19 cellular contexts compared by ENCODE assay signal in the genomic region with DNA sequence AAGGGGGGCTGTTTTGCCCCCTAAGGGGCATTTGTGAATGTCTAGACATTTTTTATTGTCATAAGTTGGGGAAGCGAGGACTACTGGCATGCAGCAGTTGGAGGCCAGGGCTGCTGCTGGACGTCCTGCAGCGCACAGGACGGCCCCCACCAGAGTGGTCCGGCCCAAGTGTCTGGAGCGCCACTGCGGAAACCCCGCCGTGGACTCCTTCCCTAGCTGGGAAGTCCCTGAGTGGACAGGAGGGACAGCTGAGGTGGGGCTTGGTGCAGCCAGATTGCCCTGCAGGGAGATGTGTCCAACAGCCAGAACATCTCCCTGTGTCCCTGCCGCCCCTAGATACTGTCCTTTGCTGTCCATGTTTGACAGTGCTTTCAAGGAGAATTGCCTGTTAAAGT. TPM values are rescaled to one million over a fixed set of nuclear protein-coding genes. Genes with fewer than 3 reads are reported as not detected.
DNase-seq lines count a peak whose midpoint lies in the region; ATAC-seq, FAIRE-seq and TF ChIP-seq lines count a peak whose summit lies in the region.
"Had no signal": no experiment of that assay in that cellular context is flagged by ENCODE, and none has a peak within 500 bp of the region (broad histone marks: within the 10 kb centered on the region; RNA-seq: fewer than 3 reads in every experiment).

No MANE protein-coding gene starts in this region.

- POLR2A ChIA-PET in RWPE1 (lab: Yijun Ruan, JAX; ENCODE audit: low non-redundant PET) = no interaction called here
- POLR2A ChIA-PET in HepG2 (lab: Yijun Ruan, JAX) = interaction anchor here (1.2 to 3.1 kb wide), 3 partner anchors 11 to 24 kb away, joined by 3 to 24 read pairs (median 7); partner anchors contain the start of gene TRMT61A

- H3K9ac ChIP-seq in HepG2 (ENCODE audit: insufficient read depth, low read depth, low read length) = no peak overlapping the region

- CTCF ChIA-PET in RWPE1 (lab: Yijun Ruan, JAX) (interaction anchor here (0.5 to 6.2 kb wide), 2 partner anchors 29 to 52 kb away, joined by 3 to 57 read pairs; no protein-coding TSS in a partner anchor), HepG2 (lab: Yijun Ruan, JAX; ENCODE audit: low intra/inter-chr PET ratio, low total read pairs) (interaction anchor here (3.0 kb wide), 1 partner anchor 29 kb away, joined by 38 read pairs; no protein-coding TSS in a partner anchor)

- H3K4me1 ChIP-seq in HepG2 (ENCODE audit: insufficient read depth, low read length) = peaks cover 44% of the 10 kb centered on the region
- peaks cover 22 to 63% (median 50%) of the 10 kb centered on the region in 6 donors for H3K4me1 ChIP-seq in spleen

- no peak for FAIRE-seq in HepG2 (lab: Jason Lieb, UNC)
- FAIRE-seq: D721Med had no signal

- peaks cover 3% of the 10 kb centered on the region for H3K79me2 ChIP-seq in HepG2 (ENCODE audit: insufficient read depth, low read length)

- DNase-seq in RWPE1 (ENCODE audit: low spot score) = no peak
- DNase-seq in HepG2 (ENCODE audit: low spot score) = no peak
- DNase-seq in spleen = peak; percentile 68
- DNase-seq in HK-2 (ENCODE audit: unreplicated experiment) = no peak
- no peak for DNase-seq in GOT3 (lab: John Stamatoyannopoulos, UW)
- no peak for DNase-seq in OCI-M2 (lab: John Stamatoyannopoulos, UW; ENCODE audit: unreplicated experiment)
- no peak for DNase-seq in SW480 (ENCODE audit: low spot score)
- DNase-seq: activated CD4-positive, alpha-beta T cell treated with anti-CD3 and anti-CD28 coated beads for 1 hour; hippocampal formation; KG1; kidney glomerular epithelial cell; NCI-H1048; OCI-M1; stimulated activated CD4-positive, alpha-beta T cell treated with anti-CD3 and anti-CD28 coated beads, Interleukin-4, amount 100 ng/mL, for 1 hour; substantia nigra; T-helper 9 cell had no signal

- H3K27me3 ChIP-seq in HepG2 (ENCODE audit: control insufficient read depth in 1 of 2, insufficient read depth in 2 of 2, low read length in 2 of 2) (no peaks in the 10 kb centered on the region), spleen (replicated peaks in 1 of 7) (peaks cover 0 to 33% (median 17%) of the 10 kb centered on the region in 7 donors)

- H4K20me1 ChIP-seq in HepG2 (ENCODE audit: insufficient read depth, low read length) = no peaks in the 10 kb centered on the region

- no peak for TF ChIP-seq RAD21 in HepG2 (CRISPR knock-in tag; IDR thresholded peaks at IDR 0.05)

- in situ Hi-C loops in HepG2 (cut with HindIII; ENCODE audit: extremely low pct_ligation_motif_present, low pct_unique_long_range_greater_than_20kb) = no loop called here

- TF ChIP-seq POLR2A in HepG2 (IDR thresholded peaks at IDR 0.05; ENCODE audit: insufficient read depth in 1 of 2, low read depth in 2 of 2, low read length in 2 of 2) = no peak
- TF ChIP-seq POLR2A in spleen (IDR thresholded peaks at IDR 0.05) = no peak

- no peaks in the 10 kb centered on the region for H3K9me3 ChIP-seq in HepG2 (ENCODE audit: low read length)
- H3K9me3 ChIP-seq in spleen = no peaks in the 10 kb centered on the region

- intact Hi-C loops in HepG2 (cut with micrococcal nuclease; ENCODE audit: unreplicated experiment) = no loop called here
- intact Hi-C loops in spleen (cut with DNase I; ENCODE audit: low total_unique reads) = loop anchor here (5.0 kb wide), 1 partner anchor 35 kb away; no protein-coding TSS in a partner anchor

- H3K4me3 ChIP-seq in HepG2 (replicated peaks in 1 of 3; ENCODE audit: insufficient read depth in 1 of 3, low read depth in 2 of 3, low read length in 3 of 3) (no peak overlapping the region), spleen (no peak overlapping the region)

- peaks cover 0 to 2% (median 0%) of the 10 kb centered on the region in 5 experiments for H3K9me3 Mint-ChIP-seq in brain

- H3K36me3 ChIP-seq in HepG2 (replicated peaks in 1 of 2; ENCODE audit: control insufficient read depth in 1 of 2, insufficient read depth in 2 of 2, low read length in 2 of 2) (peaks cover 0 to 10% of the 10 kb centered on the region in 2 experiments; a peak in 3 of 5 replicates), spleen (peaks cover 0 to 12% (median 0%) of the 10 kb centered on the region in 6 donors)

- H3K36me3 Mint-ChIP-seq in brain = peaks cover 13% of the 10 kb centered on the region

- peak overlapping the region; percentile 32 to 94 (median 91) for H3K27ac Mint-ChIP-seq in brain
- H3K27ac Mint-ChIP-seq: B cell had no signal

- TF ChIP-seq EP300 in HepG2 (IDR thresholded peaks at IDR 0.05; ENCODE audit: low read depth in 2 of 2, low read length in 2 of 2) (no peak), HepG2 (CRISPR knock-in tag; IDR thresholded peaks at IDR 0.05; ENCODE audit: borderline replicate concordance) (no peak)

- ATAC-seq in HepG2 = no peak

- BruUV-seq in HepG2 (replicated peaks; lab: Mats Ljungman, UMichigan) = no TSS peak

- peak overlapping the region in 4 of 5 experiments; percentile 18 to 49 (median 41) for H3K4me3 Mint-ChIP-seq in brain
- H3K4me3 Mint-ChIP-seq: B cell had no signal

- H2AFZ ChIP-seq in HepG2 (ENCODE audit: low read length) = no peak overlapping the region

- H3K27me3 Mint-ChIP-seq in brain = no peaks in the 10 kb centered on the region
- H3K27me3 Mint-ChIP-seq: B cell had no signal

- TF ChIP-seq CTCF in RWPE1 (conservative IDR thresholded peaks at IDR 0.05; ENCODE audit: low read depth) (no peak), brain (conservative IDR thresholded peaks at IDR 0.05) (no peak), HepG2 (CRISPR knock-in tag; IDR thresholded peaks at IDR 0.05) (no peak), spleen (IDR thresholded peaks at IDR 0.05 in 8 of 11, conservative IDR thresholded peaks at IDR 0.05 in 3 of 11) (no peak)

- 64% methylated on average over 5 of the region's 10 CpGs for WGBS in HepG2 (ENCODE audit: low lambda C conversion rate)
- 68 to 87% (median 72%) methylated on average over 10 of the region's 10 CpGs for WGBS in spleen, 5 donors

- H3K27ac ChIP-seq in RWPE1 = peak overlapping the region; percentile 100
- H3K27ac ChIP-seq in HepG2 (ENCODE audit: extremely low read length, insufficient read depth, low read length) = no peak overlapping the region
- H3K27ac ChIP-seq in spleen = peak overlapping the region in 1 of 8 donors; percentile 33

- H3K4me1 Mint-ChIP-seq in brain = peaks cover 57% of the 10 kb centered on the region

- H3K4me2 ChIP-seq in HepG2 (ENCODE audit: low read depth, low read length) = peak overlapping the region; percentile 73; the same call in 1 of the 2 replicates

RNA-seq across cellular contexts. Expression of gene CKB, which starts 5.5 kb away (rescaled TPM):
- polyA plus RNA-seq in brain (ENCODE audit: insufficient read depth, low read depth, low replicate concordance) (2,462 TPM), HepG2 (2011; rRNA removed) (179 and 217 TPM in 2 replicates), spleen (10 to 100 TPM; 14.3 to 28.4 (median 20.6) TPM)
- total RNA-seq in HepG2 (2016; rRNA removed; fragmentation: Illumina TruSeq; extraction: Trizol) (82.3 and 92.4 TPM in 2 replicates), spleen (10 to 100 TPM in 4 of 7 donors, 1 to 10 TPM in 3; 8.0 to 22.6 (median 10.8) TPM)
- 35.0 and 38.6 TPM in 2 replicates for total RNA-seq in HepG2 (2016; cell fraction: cytosol; rRNA removed; fragmentation: Illumina TruSeq; extraction: Trizol; ENCODE audit: low read depth)
- 77.0 and 90.7 TPM in 2 replicates for total RNA-seq in HepG2 (2016; cell fraction: insoluble cytoplasmic fraction; rRNA removed; fragmentation: Illumina TruSeq; extraction: Trizol)
- 39.1 and 44.5 TPM in 2 replicates for total RNA-seq in HepG2 (2016; cell fraction: membrane; rRNA removed; fragmentation: Illumina TruSeq; extraction: Trizol)
- total RNA-seq in HepG2 (2016; cell fraction: nucleus; rRNA removed; fragmentation: Illumina TruSeq; extraction: Trizol) = 55.0 and 62.1 TPM in 2 replicates
- 94.2 and 257 TPM in 2 replicates for polyA plus RNA-seq in HepG2 (2011; cell fraction: cytosol; rRNA removed)
- polyA plus RNA-seq in HepG2 (2011; cell fraction: nucleus; rRNA removed) = 634 and 1,191 TPM in 2 replicates
- polyA plus RNA-seq in HepG2 (2012) = 136 and 210 TPM in 2 replicates
- 60.2 and 68.2 TPM in 2 replicates for polyA plus RNA-seq in HepG2 (2016; cell fraction: cytosol; fragmentation: Illumina TruSeq; extraction: Trizol; ENCODE audit: low read depth)
- polyA plus RNA-seq in HepG2 (2016; cell fraction: insoluble cytoplasmic fraction; fragmentation: Illumina TruSeq; extraction: Trizol; ENCODE audit: low read depth) = 156 and 198 TPM in 2 replicates
- 60.4 and 60.5 TPM in 2 replicates for polyA plus RNA-seq in HepG2 (2016; cell fraction: membrane; fragmentation: Illumina TruSeq; extraction: Trizol; ENCODE audit: low read depth)
- polyA plus RNA-seq in HepG2 (2016; cell fraction: nucleus; fragmentation: Illumina TruSeq; extraction: Trizol; ENCODE audit: insufficient read depth, low read depth) = 164 and 170 TPM in 2 replicates
- 111 and 125 TPM in 2 replicates for polyA minus RNA-seq in HepG2 (2011; rRNA and poly(A)+ RNA removed; ENCODE audit: low replicate concordance)
- polyA minus RNA-seq in HepG2 (2011; cell fraction: cytosol; rRNA and poly(A)+ RNA removed) = 96.8 and 156 TPM in 2 replicates
- 34.2 and 39.0 TPM in 2 replicates for polyA minus RNA-seq in HepG2 (2011; cell fraction: nucleus; rRNA and poly(A)+ RNA removed)

RNA-seq across cellular contexts. Expression of gene TRMT61A, which starts 11.8 kb away (rescaled TPM):
- polyA plus RNA-seq in brain (ENCODE audit: insufficient read depth, low read depth, low replicate concordance) (17.1 TPM), HepG2 (2011; rRNA removed) (6.5 and 9.8 TPM in 2 replicates), spleen (10 to 100 TPM in 2 of 3 donors, 1 to 10 TPM in 1; 8.6 to 14.2 (median 11.1) TPM)
- total RNA-seq in HepG2 (2016; rRNA removed; fragmentation: Illumina TruSeq; extraction: Trizol) (12.2 and 13.6 TPM in 2 replicates), spleen (10 to 100 TPM in 1 of 7 donors, 1 to 10 TPM in 6; 8.0 to 11.3 (median 9.5) TPM)
- 4.0 and 5.2 TPM in 2 replicates for total RNA-seq in HepG2 (2016; cell fraction: cytosol; rRNA removed; fragmentation: Illumina TruSeq; extraction: Trizol; ENCODE audit: low read depth)
- total RNA-seq in HepG2 (2016; cell fraction: insoluble cytoplasmic fraction; rRNA removed; fragmentation: Illumina TruSeq; extraction: Trizol) = 12.4 and 14.5 TPM in 2 replicates
- 8.3 and 9.6 TPM in 2 replicates for total RNA-seq in HepG2 (2016; cell fraction: membrane; rRNA removed; fragmentation: Illumina TruSeq; extraction: Trizol)
- 10.4 and 11.7 TPM in 2 replicates for total RNA-seq in HepG2 (2016; cell fraction: nucleus; rRNA removed; fragmentation: Illumina TruSeq; extraction: Trizol)
- 6.4 and 11.5 TPM in 2 replicates for polyA plus RNA-seq in HepG2 (2011; cell fraction: cytosol; rRNA removed)
- 26.1 and 31.2 TPM in 2 replicates for polyA plus RNA-seq in HepG2 (2011; cell fraction: nucleus; rRNA removed)
- 4.0 and 8.4 TPM in 2 replicates for polyA plus RNA-seq in HepG2 (2012)
- 3.9 and 4.4 TPM in 2 replicates for polyA plus RNA-seq in HepG2 (2016; cell fraction: cytosol; fragmentation: Illumina TruSeq; extraction: Trizol; ENCODE audit: low read depth)
- 12.0 and 13.1 TPM in 2 replicates for polyA plus RNA-seq in HepG2 (2016; cell fraction: insoluble cytoplasmic fraction; fragmentation: Illumina TruSeq; extraction: Trizol; ENCODE audit: low read depth)
- polyA plus RNA-seq in HepG2 (2016; cell fraction: membrane; fragmentation: Illumina TruSeq; extraction: Trizol; ENCODE audit: low read depth) = 6.7 and 7.2 TPM in 2 replicates
- 13.5 and 14.3 TPM in 2 replicates for polyA plus RNA-seq in HepG2 (2016; cell fraction: nucleus; fragmentation: Illumina TruSeq; extraction: Trizol; ENCODE audit: insufficient read depth, low read depth)
- polyA minus RNA-seq in HepG2 (2011; rRNA and poly(A)+ RNA removed; ENCODE audit: low replicate concordance) = 14.6 and 19.9 TPM in 2 replicates
- 4.6 and 4.7 TPM in 2 replicates for polyA minus RNA-seq in HepG2 (2011; cell fraction: cytosol; rRNA and poly(A)+ RNA removed)
- 15.8 and 16.6 TPM in 2 replicates for polyA minus RNA-seq in HepG2 (2011; cell fraction: nucleus; rRNA and poly(A)+ RNA removed)

RNA-seq across cellular contexts. Expression of gene BAG5, which starts 45.3 kb away (rescaled TPM):
- polyA plus RNA-seq in brain (ENCODE audit: insufficient read depth, low read depth, low replicate concordance) (19.6 TPM), HepG2 (2011; rRNA removed) (3.0 and 3.5 TPM in 2 replicates), spleen (10 to 100 TPM in 1 of 3 donors, 1 to 10 TPM in 2; 9.3 to 16.0 (median 9.9) TPM)
- total RNA-seq in HepG2 (2016; rRNA removed; fragmentation: Illumina TruSeq; extraction: Trizol) (21.0 and 34.8 TPM in 2 replicates), spleen (10 to 100 TPM; 29.2 to 42.5 (median 32.5) TPM)
- total RNA-seq in HepG2 (2016; cell fraction: cytosol; rRNA removed; fragmentation: Illumina TruSeq; extraction: Trizol; ENCODE audit: low read depth) = 2.3 and 2.5 TPM in 2 replicates
- 21.9 and 34.1 TPM in 2 replicates for total RNA-seq in HepG2 (2016; cell fraction: insoluble cytoplasmic fraction; rRNA removed; fragmentation: Illumina TruSeq; extraction: Trizol)
- total RNA-seq in HepG2 (2016; cell fraction: membrane; rRNA removed; fragmentation: Illumina TruSeq; extraction: Trizol) = 11.4 and 14.2 TPM in 2 replicates
- total RNA-seq in HepG2 (2016; cell fraction: nucleus; rRNA removed; fragmentation: Illumina TruSeq; extraction: Trizol) = 14.8 and 16.2 TPM in 2 replicates
- 2.5 and 3.9 TPM in 2 replicates for polyA plus RNA-seq in HepG2 (2011; cell fraction: cytosol; rRNA removed)
- 3.3 and 3.7 TPM in 2 replicates for polyA plus RNA-seq in HepG2 (2011; cell fraction: nucleus; rRNA removed)
- 7.9 and 9.3 TPM in 2 replicates for polyA plus RNA-seq in HepG2 (2012)
- 1.0 and 1.3 TPM in 2 replicates for polyA plus RNA-seq in HepG2 (2016; cell fraction: cytosol; fragmentation: Illumina TruSeq; extraction: Trizol; ENCODE audit: low read depth)
- polyA plus RNA-seq in HepG2 (2016; cell fraction: insoluble cytoplasmic fraction; fragmentation: Illumina TruSeq; extraction: Trizol; ENCODE audit: low read depth) = 16.8 and 20.0 TPM in 2 replicates
- polyA plus RNA-seq in HepG2 (2016; cell fraction: membrane; fragmentation: Illumina TruSeq; extraction: Trizol; ENCODE audit: low read depth) = 5.3 and 6.2 TPM in 2 replicates
- 13.8 and 14.6 TPM in 2 replicates for polyA plus RNA-seq in HepG2 (2016; cell fraction: nucleus; fragmentation: Illumina TruSeq; extraction: Trizol; ENCODE audit: insufficient read depth, low read depth)
- polyA minus RNA-seq in HepG2 (2011; rRNA and poly(A)+ RNA removed; ENCODE audit: low replicate concordance) = 5.3 and 11.8 TPM in 2 replicates
- polyA minus RNA-seq in HepG2 (2011; cell fraction: cytosol; rRNA and poly(A)+ RNA removed) = 7.2 and 8.6 TPM in 2 replicates
- 9.8 and 9.9 TPM in 2 replicates for polyA minus RNA-seq in HepG2 (2011; cell fraction: nucleus; rRNA and poly(A)+ RNA removed)

RNA-seq across cellular contexts. Expression of gene COA8, which starts 45.6 kb away (rescaled TPM):
- polyA plus RNA-seq in brain (ENCODE audit: insufficient read depth, low read depth, low replicate concordance) (83.6 TPM), HepG2 (2011; rRNA removed) (10.9 and 14.0 TPM in 2 replicates), spleen (10 to 100 TPM; 34.1 to 39.5 (median 38.9) TPM)
- total RNA-seq in HepG2 (2016; rRNA removed; fragmentation: Illumina TruSeq; extraction: Trizol) (25.1 and 25.2 TPM in 2 replicates), spleen (10 to 100 TPM; 15.2 to 26.0 (median 20.4) TPM)
- total RNA-seq in HepG2 (2016; cell fraction: cytosol; rRNA removed; fragmentation: Illumina TruSeq; extraction: Trizol; ENCODE audit: low read depth) = 29.4 and 38.9 TPM in 2 replicates
- 25.7 and 29.2 TPM in 2 replicates for total RNA-seq in HepG2 (2016; cell fraction: insoluble cytoplasmic fraction; rRNA removed; fragmentation: Illumina TruSeq; extraction: Trizol)
- total RNA-seq in HepG2 (2016; cell fraction: membrane; rRNA removed; fragmentation: Illumina TruSeq; extraction: Trizol) = 46.6 and 48.0 TPM in 2 replicates
- 11.0 and 15.0 TPM in 2 replicates for total RNA-seq in HepG2 (2016; cell fraction: nucleus; rRNA removed; fragmentation: Illumina TruSeq; extraction: Trizol)
- 10.2 and 14.5 TPM in 2 replicates for polyA plus RNA-seq in HepG2 (2011; cell fraction: cytosol; rRNA removed)
- polyA plus RNA-seq in HepG2 (2011; cell fraction: nucleus; rRNA removed) = 2.6 and 3.1 TPM in 2 replicates
- 25.7 and 32.6 TPM in 2 replicates for polyA plus RNA-seq in HepG2 (2012)
- 63.7 and 73.8 TPM in 2 replicates for polyA plus RNA-seq in HepG2 (2016; cell fraction: cytosol; fragmentation: Illumina TruSeq; extraction: Trizol; ENCODE audit: low read depth)
- 33.7 and 39.8 TPM in 2 replicates for polyA plus RNA-seq in HepG2 (2016; cell fraction: insoluble cytoplasmic fraction; fragmentation: Illumina TruSeq; extraction: Trizol; ENCODE audit: low read depth)
- 52.0 and 59.9 TPM in 2 replicates for polyA plus RNA-seq in HepG2 (2016; cell fraction: membrane; fragmentation: Illumina TruSeq; extraction: Trizol; ENCODE audit: low read depth)
- 21.5 and 21.7 TPM in 2 replicates for polyA plus RNA-seq in HepG2 (2016; cell fraction: nucleus; fragmentation: Illumina TruSeq; extraction: Trizol; ENCODE audit: insufficient read depth, low read depth)
- polyA minus RNA-seq in HepG2 (2011; rRNA and poly(A)+ RNA removed; ENCODE audit: low replicate concordance) = 4.7 and 5.1 TPM in 2 replicates
- 3.6 and 6.4 TPM in 2 replicates for polyA minus RNA-seq in HepG2 (2011; cell fraction: cytosol; rRNA and poly(A)+ RNA removed)
- polyA minus RNA-seq in HepG2 (2011; cell fraction: nucleus; rRNA and poly(A)+ RNA removed) = 10.1 and 11.3 TPM in 2 replicates
